ENCODE assay signal across 8 cellular contexts in genomic region chr2:219250044-219250781, GRCh38. TPM values are rescaled to one million over a fixed set of nuclear protein-coding genes. Genes with fewer than 3 reads are reported as not detected.
DNase-seq lines count a peak whose midpoint lies in the region; ATAC-seq, FAIRE-seq and TF ChIP-seq lines count a peak whose summit lies in the region.

No MANE protein-coding gene starts in this region.

- H3K27me3 ChIP-seq in Karpas-422 (ENCODE audit: low read length), result no peaks in the 10 kb centered on the region
- peaks cover 13% of the 10 kb centered on the region for H3K27me3 ChIP-seq in astrocyte (ENCODE audit: insufficient read depth, low read length)
- H3K27me3 ChIP-seq in muscle layer of colon (ENCODE audit: control insufficient read depth in 1 of 2, insufficient read depth in 2 of 2, low read length in 2 of 2), result no peaks in the 10 kb centered on the region

- peak overlapping the region; percentile 39 for H3K4me2 ChIP-seq in Karpas-422 (ENCODE audit: low read depth, low read length, poor library complexity, severe bottlenecking)
- peak overlapping the region; percentile 72 for H3K4me2 ChIP-seq in astrocyte (ENCODE audit: low read length)

- peak overlapping the region; percentile 91 for H3K27ac Mint-ChIP-seq in astrocyte (ENCODE audit: unreplicated experiment)

- H3K4me1 ChIP-seq in Karpas-422 (ENCODE audit: low read length) (peaks cover 78% of the 10 kb centered on the region), astrocyte (ENCODE audit: insufficient read depth, low read length) (peaks cover 59% of the 10 kb centered on the region), muscle layer of colon (ENCODE audit: insufficient read depth, low read length) (peaks cover 61% of the 10 kb centered on the region)

- H3K4me3 ChIP-seq in Karpas-422 (ENCODE audit: low read length) (no peak overlapping the region; the same call in 1 of the 2 replicates), astrocyte (ENCODE audit: insufficient read depth, low read depth, low read length) (no peak overlapping the region), muscle layer of colon (ENCODE audit: low read depth in 1 of 2, low read length in 2 of 2) (peak overlapping the region in 1 of 2 donors; percentile 25)

- no peaks in the 10 kb centered on the region for H3K9me3 ChIP-seq in Karpas-422 (ENCODE audit: low read length)
- H3K9me3 ChIP-seq in astrocyte (ENCODE audit: insufficient read depth, low read depth, low read length), result no peaks in the 10 kb centered on the region
- no peaks in the 10 kb centered on the region for H3K9me3 ChIP-seq in muscle layer of colon (ENCODE audit: low read length)

- H2AFZ ChIP-seq in Karpas-422 (ENCODE audit: low read length), result no peak overlapping the region
- H2AFZ ChIP-seq in astrocyte (ENCODE audit: low read depth, low read length), result no peak overlapping the region

- peak overlapping the region; percentile 67 for H3K4me3 Mint-ChIP-seq in astrocyte (ENCODE audit: unreplicated experiment)

- H3K27ac ChIP-seq in 22Rv1 (peak overlapping the region; percentile 97), Karpas-422 (ENCODE audit: low read length) (peak overlapping the region; percentile 83), astrocyte (ENCODE audit: low read depth, low read length) (peak overlapping the region; percentile 68), muscle layer of colon (ENCODE audit: low read depth, low read length) (peak overlapping the region; percentile 59)

- H4K20me1 ChIP-seq in Karpas-422 (ENCODE audit: insufficient read depth, low read depth, low read length), result peaks cover 19% of the 10 kb centered on the region; the same call in 1 of the 2 replicates
- peaks cover 4% of the 10 kb centered on the region for H4K20me1 ChIP-seq in astrocyte (ENCODE audit: insufficient read depth, low read length)

- peaks cover 5% of the 10 kb centered on the region for H3K36me3 Mint-ChIP-seq in astrocyte (ENCODE audit: low read depth, unreplicated experiment)

- H3K79me2 ChIP-seq in Karpas-422 (ENCODE audit: low read length) (peaks cover 43% of the 10 kb centered on the region), astrocyte (ENCODE audit: insufficient read depth, low read length) (peaks cover 29% of the 10 kb centered on the region)

- TF ChIP-seq CTCF in 22Rv1 (IDR thresholded peaks at IDR 0.05), result no peak
- TF ChIP-seq CTCF in astrocyte (IDR thresholded peaks at IDR 0.05; ENCODE audit: insufficient read depth, low read depth, low read length), result no peak

- H3K9me2 ChIP-seq in Karpas-422 (replicated peaks; ENCODE audit: insufficient read depth, low read length), result no peaks in the 10 kb centered on the region

- no peak for ATAC-seq in HG02870 (IDR thresholded peaks at IDR 0.05; ENCODE audit: unreplicated experiment)
- ATAC-seq in GM19395 (IDR thresholded peaks at IDR 0.05; ENCODE audit: unreplicated experiment), result no peak
- ATAC-seq in HG03521 (IDR thresholded peaks at IDR 0.05; ENCODE audit: unreplicated experiment), result no peak

- no peak for FAIRE-seq in astrocyte (lab: Jason Lieb, UNC)

- H3K4me1 Mint-ChIP-seq in astrocyte (ENCODE audit: low read depth, unreplicated experiment), result peaks cover 40% of the 10 kb centered on the region

- peaks cover 8% of the 10 kb centered on the region for H3K27me3 Mint-ChIP-seq in astrocyte (ENCODE audit: low read depth, unreplicated experiment)

- DNase-seq in Karpas-422 (no peak), astrocyte (ENCODE audit: low read depth) (no peak), NCI-H2171 (lab: John Stamatoyannopoulos, UW) (no peak)

- no peaks in the 10 kb centered on the region for H3K9me3 Mint-ChIP-seq in astrocyte (ENCODE audit: unreplicated experiment)

- H3K9ac ChIP-seq in Karpas-422 (ENCODE audit: low read length) (peak overlapping the region; percentile 54), astrocyte (ENCODE audit: low read length) (peak overlapping the region; percentile 66), muscle layer of colon (ENCODE audit: low read length) (peak overlapping the region; percentile 10)

- no peaks in the 10 kb centered on the region; the same call in 1 of the 2 replicates for H3K36me3 ChIP-seq in Karpas-422 (ENCODE audit: insufficient read depth, low read length)
- H3K36me3 ChIP-seq in astrocyte (ENCODE audit: insufficient read depth, low read length), result no peaks in the 10 kb centered on the region
- H3K36me3 ChIP-seq in muscle layer of colon (ENCODE audit: insufficient read depth, low read length), result peaks cover 24% of the 10 kb centered on the region

RNA-seq across cellular contexts. Expression of gene TUBA4B, which starts 2.8 kb away (rescaled TPM):
- total RNA-seq in Karpas-422 (2014; rRNA removed; shearing (Covaris generic); ENCODE audit: low replicate concordance), result not detected in 2 replicates
- not detected in 2 replicates for total RNA-seq in astrocyte

RNA-seq across cellular contexts. Expression of gene TUBA4A, which starts 3.5 kb away (rescaled TPM):
- 32.6 and 61.8 TPM in 2 replicates for total RNA-seq in Karpas-422 (2014; rRNA removed; shearing (Covaris generic); ENCODE audit: low replicate concordance)
- total RNA-seq in astrocyte, result 18.0 and 19.7 TPM in 2 replicates

RNA-seq across cellular contexts. Expression of gene STK16, which starts 4.9 kb away (rescaled TPM):
- total RNA-seq in Karpas-422 (2014; rRNA removed; shearing (Covaris generic); ENCODE audit: low replicate concordance), result 22.8 and 30.7 TPM in 2 replicates
- 19.1 and 20.6 TPM in 2 replicates for total RNA-seq in astrocyte

RNA-seq across cellular contexts. Expression of gene GLB1L, which starts 5.0 kb away (rescaled TPM):
- total RNA-seq in Karpas-422 (2014; rRNA removed; shearing (Covaris generic); ENCODE audit: low replicate concordance), result 4.3 and 6.4 TPM in 2 replicates
- total RNA-seq in astrocyte, result 2.7 and 4.6 TPM in 2 replicates

RNA-seq across cellular contexts. Expression of gene ANKZF1, which starts 20.6 kb away (rescaled TPM):
- total RNA-seq in Karpas-422 (2014; rRNA removed; shearing (Covaris generic); ENCODE audit: low replicate concordance), result 159 and 230 TPM in 2 replicates
- 41.6 and 43.8 TPM in 2 replicates for total RNA-seq in astrocyte

Comparison
In these comparisons a context has a peak if more than half of its experiments do, and no peak if none do; other contexts are left out.
1. H3K9ac ChIP-seq: peak in every context shown above with its lines; median percentile 66 in astrocyte; 54 in Karpas-422; 10 in muscle layer of colon.